ENCODE assay signal across 20 cellular contexts in the genomic region with DNA sequence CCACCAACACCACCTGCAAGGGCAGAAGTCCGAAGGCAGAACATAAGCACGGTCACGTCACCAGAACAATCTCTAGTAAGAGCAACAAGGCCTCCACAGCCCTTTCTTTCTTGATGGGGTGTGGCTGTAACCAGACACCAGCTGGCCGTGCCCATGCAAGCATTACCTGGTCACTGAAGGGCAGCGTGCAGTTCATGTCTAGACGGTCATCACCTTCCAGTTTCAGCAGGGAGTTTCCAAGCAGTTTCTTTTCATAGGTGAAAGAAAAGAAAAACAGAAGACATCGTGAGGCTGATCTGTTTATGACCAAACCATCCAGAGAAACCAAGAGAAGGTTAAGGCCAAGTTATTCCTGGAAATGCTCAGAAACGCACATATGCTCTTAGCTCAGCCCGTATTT. TPM values are rescaled to one million over a fixed set of nuclear protein-coding genes. Genes with fewer than 3 reads are reported as not detected.
DNase-seq lines count a peak whose midpoint lies in the region; ATAC-seq and TF ChIP-seq lines count a peak whose summit lies in the region.
"Had no signal": no experiment of that assay in that cellular context is flagged by ENCODE, and none has a peak within 500 bp of the region (broad histone marks: within the 10 kb centered on the region; RNA-seq: fewer than 3 reads in every experiment).

No MANE protein-coding gene starts in this region.

- no peaks in the 10 kb centered on the region for H3K9me3 ChIP-seq in upper lobe of left lung

- no peak overlapping the region for H3K4me3 ChIP-seq in upper lobe of left lung
- H3K4me3 ChIP-seq: BLaER1, cardiac muscle cell had no signal

- H3K27ac ChIP-seq in angular gyrus (ENCODE audit: low read depth, low read length) (peak overlapping the region; percentile 67), upper lobe of left lung (peak overlapping the region; percentile 36 to 85 (median 82))
- H3K27ac ChIP-seq: BLaER1, cardiac muscle cell, HL-60 had no signal

- peak in 1 of 4 donors; percentile 57 for TF ChIP-seq POLR2A in upper lobe of left lung (IDR thresholded peaks at IDR 0.05)

- H3K36me3 ChIP-seq in upper lobe of left lung, result peaks cover 0 to 6% (median 0%) of the 10 kb centered on the region in 4 donors
- H3K36me3 ChIP-seq: cardiac muscle cell had no signal

- WGBS in upper lobe of left lung, 2 donors, result 74 to 75% methylated on average over 9 of the region's 9 CpGs

- no peak for TF ChIP-seq CTCF in upper lobe of left lung (IDR thresholded peaks at IDR 0.05)

- DNase-seq in NCI-H748 (lab: John Stamatoyannopoulos, UW; ENCODE audit: unreplicated experiment) (peak; percentile 34), NCI-H748 treated with DMSO at 0.1 percent for 48 hours (lab: John Stamatoyannopoulos, UW) (no peak), left kidney (ENCODE audit: low read depth, low spot score) (peak; percentile 90), upper lobe of left lung (peak in 1 of 2 donors; percentile 91), putamen (ENCODE audit: low spot score) (no peak), cerebellum (ENCODE audit: low spot score) (no peak), DMS 273 (lab: John Stamatoyannopoulos, UW; ENCODE audit: unreplicated experiment) (no peak)
- DNase-seq: activated CD4-positive, CD25-positive, alpha-beta regulatory T cell; DMS 273 treated with DMSO at 0.1 percent for 48 hours; foreskin fibroblast; KG1; naive thymus-derived CD4-positive, alpha-beta T cell; NCI-H1105; NCI-H226; SIG-M5; stimulated activated naive CD4-positive, alpha-beta T cell had no signal

- peaks cover 3 to 31% (median 12%) of the 10 kb centered on the region in 4 donors for H3K4me1 ChIP-seq in upper lobe of left lung
- H3K4me1 ChIP-seq: BLaER1 had no signal

- H3K27me3 ChIP-seq in upper lobe of left lung, result no peaks in the 10 kb centered on the region
- H3K27me3 ChIP-seq: BLaER1, cardiac muscle cell had no signal

- ATAC-seq in upper lobe of left lung (ENCODE audit: low FRiP score in 2 of 2), result peak in 1 of 2 donors; percentile 85
- ATAC-seq: naive thymus-derived CD4-positive, alpha-beta T cell had no signal

- TF ChIP-seq EP300 in upper lobe of left lung (IDR thresholded peaks at IDR 0.05), result no peak

RNA-seq across cellular contexts. Expression of gene PRKAB1, which starts 42.4 kb away (rescaled TPM):
- total RNA-seq in upper lobe of left lung (10 to 100 TPM; 44.2 to 90.3 (median 62.9) TPM), cerebellum (18.1 TPM)

Comparison
In these comparisons a context has a peak if more than half of its experiments do, and no peak if none do; other contexts are left out.
1. DNase-seq: peak in NCI-H748 (single experiment) and left kidney (single experiment); none in NCI-H748 treated with DMSO at 0.1 percent for 48 hours (single experiment), putamen (single experiment), cerebellum (single experiment) and DMS 273 (single experiment).